12 cellular contexts compared by ENCODE assay signal in genomic region chr12:126617312-126617711, GRCh38.
DNase-seq lines count a peak whose midpoint lies in the region; ATAC-seq and TF ChIP-seq lines count a peak whose summit lies in the region.
"Had no signal": no experiment of that assay in that cellular context is flagged by ENCODE, and none has a peak within 500 bp of the region (broad histone marks: within the 10 kb centered on the region; RNA-seq: fewer than 3 reads in every experiment).

No MANE protein-coding gene starts in this region.

- no peaks in the 10 kb centered on the region for H3K4me1 Mint-ChIP-seq in nephron progenitor cell
- H3K4me1 Mint-ChIP-seq: activated CD8-positive, alpha-beta memory T cell treated with anti-CD3 and anti-CD28 coated beads, Interleukin-2, amount 10 ng/mL, durations not matched to agents 7 days and 5 days had no signal

- no peak overlapping the region for H3K27ac ChIP-seq in VCaP

- H3K4me3 Mint-ChIP-seq in nephron progenitor cell: no peak overlapping the region
- H3K4me3 Mint-ChIP-seq: activated CD8-positive, alpha-beta memory T cell treated with anti-CD3 and anti-CD28 coated beads, Interleukin-2, amount 10 ng/mL, durations not matched to agents 7 days and 5 days had no signal

- H3K27ac Mint-ChIP-seq in nephron progenitor cell: no peak overlapping the region
- H3K27ac Mint-ChIP-seq: activated CD8-positive, alpha-beta memory T cell treated with anti-CD3 and anti-CD28 coated beads, Interleukin-2, amount 10 ng/mL, durations not matched to agents 7 days and 5 days had no signal

- DNase-seq in NCI-H1417 (lab: John Stamatoyannopoulos, UW) (peak in 2 of 3 experiments; percentile 18 to 44), NCI-H1417 treated with DMSO at 0.1 percent for 48 hours (lab: John Stamatoyannopoulos, UW) (no peak), KG1 (lab: John Stamatoyannopoulos, UW) (peak; percentile 17), nephron progenitor cell (peak; percentile 30), T-helper 1 cell (no peak)
- DNase-seq: ACHN; activated CD8-positive, alpha-beta memory T cell treated with anti-CD3 and anti-CD28 coated beads, Interleukin-2, amount 10 ng/mL, durations not matched to agents 7 days and 5 days; cerebellar nuclear complex; Right ventricle myocardium superior had no signal

- peaks cover 39% of the 10 kb centered on the region for H3K9me3 Mint-ChIP-seq in nephron progenitor cell

- H3K27me3 Mint-ChIP-seq in nephron progenitor cell (ENCODE audit: low read depth, poor library complexity): no peaks in the 10 kb centered on the region
- H3K27me3 Mint-ChIP-seq: activated CD8-positive, alpha-beta memory T cell treated with anti-CD3 and anti-CD28 coated beads, Interleukin-2, amount 10 ng/mL, durations not matched to agents 7 days and 5 days had no signal

- TF ChIP-seq CTCF in VCaP (conservative IDR thresholded peaks at IDR 0.05): peak; percentile 56
- TF ChIP-seq CTCF in nephron progenitor cell (IDR thresholded peaks at IDR 0.05): peak; percentile 32

- ATAC-seq in GM19463 (IDR thresholded peaks at IDR 0.05; ENCODE audit: unreplicated experiment) (no peak), HG03135 (IDR thresholded peaks at IDR 0.05; ENCODE audit: unreplicated experiment) (no peak)
- ATAC-seq: activated CD8-positive, alpha-beta memory T cell treated with anti-CD3 and anti-CD28 coated beads, Interleukin-2, amount 10 ng/mL, durations not matched to agents 7 days and 5 days had no signal

- H3K36me3 Mint-ChIP-seq in nephron progenitor cell (ENCODE audit: low read depth): no peaks in the 10 kb centered on the region
- H3K36me3 Mint-ChIP-seq: activated CD8-positive, alpha-beta memory T cell treated with anti-CD3 and anti-CD28 coated beads, Interleukin-2, amount 10 ng/mL, durations not matched to agents 7 days and 5 days had no signal

Comparison
In these comparisons a context has a peak if more than half of its experiments do, and no peak if none do; other contexts are left out.
1. DNase-seq: peak in NCI-H1417 (2 of 3), KG1 (single experiment) and nephron progenitor cell (single experiment); none in NCI-H1417 treated with DMSO at 0.1 percent for 48 hours (single experiment) and T-helper 1 cell (0 of 5).